ENCODE assay signal across 17 cellular contexts in the genomic region with DNA sequence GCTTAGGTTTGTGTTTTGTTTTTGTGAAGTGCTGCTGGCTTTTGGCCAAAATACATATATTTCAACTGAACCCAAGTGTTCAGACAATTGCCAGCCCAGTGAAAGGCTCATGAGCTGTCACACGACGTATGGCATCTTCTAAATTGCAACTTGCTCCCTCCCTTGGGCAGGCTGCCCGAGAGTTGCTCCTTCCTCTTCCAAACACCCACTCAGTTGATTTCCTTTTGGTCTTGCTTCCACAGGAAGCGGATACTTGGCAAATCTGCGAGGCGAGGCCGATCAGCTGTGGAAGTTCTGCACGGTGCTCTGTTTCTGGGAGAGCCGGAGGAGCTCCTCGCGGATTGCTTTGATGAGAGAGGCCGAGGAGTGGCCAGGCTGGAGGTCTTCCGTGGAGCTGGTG. TPM values are rescaled to one million over a fixed set of nuclear protein-coding genes. Genes with fewer than 3 reads are reported as not detected.
DNase-seq lines count a peak whose midpoint lies in the region; ATAC-seq and TF ChIP-seq lines count a peak whose summit lies in the region.
"Had no signal": no experiment of that assay in that cellular context is flagged by ENCODE, and none has a peak within 500 bp of the region (broad histone marks: within the 10 kb centered on the region; RNA-seq: fewer than 3 reads in every experiment).

No MANE protein-coding gene starts in this region.

- in situ Hi-C loops in IMR-90 (cut with MboI; ENCODE audit: low sequenced_read_pairs) (no loop called here), G401 (cut with HindIII; ENCODE audit: low sequenced_read_pairs) (no loop called here)

- H4K8ac ChIP-seq in IMR-90 (ENCODE audit: low read depth in 2 of 2, low read length in 2 of 2), result no peak overlapping the region

- POLR2A ChIA-PET in IMR-90 (lab: Charles Lee; ENCODE audit: unreplicated experiment), result no interaction called here
- POLR2A ChIA-PET in SK-N-SH (lab: Yijun Ruan, JAX), result no interaction called here

- TF ChIP-seq CTCF in IMR-90 (conservative IDR thresholded peaks at IDR 0.05; ENCODE audit: low read depth, low read length), result no peak
- TF ChIP-seq CTCF in fibroblast of mammary gland (conservative IDR thresholded peaks at IDR 0.05; ENCODE audit: control insufficient read depth, insufficient read depth, low read depth, low read length), result no peak
- TF ChIP-seq CTCF in osteocyte (IDR thresholded peaks at IDR 0.05), result no peak
- no peak for TF ChIP-seq CTCF in SK-N-SH (IDR thresholded peaks at IDR 0.05)

- H3K27ac Mint-ChIP-seq in osteocyte (ENCODE audit: unreplicated experiment), result no peak overlapping the region
- H3K27ac Mint-ChIP-seq: progenitor cell of endocrine pancreas had no signal

- H3K4me1 ChIP-seq in IMR-90 (ENCODE audit: control insufficient read depth, insufficient read depth, low read length) (0 out of 2 replicates have a peak, but pooled peaks cover 2% of the 10 kb centered on the region), SK-N-SH (ENCODE audit: control insufficient read depth in 1 of 2, insufficient read depth in 2 of 2, low read depth in 1 of 2, low read length in 1 of 2) (0 out of 4 replicates have a peak, but pooled peaks cover 0 to 9% of the 10 kb centered on the region in 2 experiments)

- no peaks in the 10 kb centered on the region for H3F3A ChIP-seq in SK-N-SH (replicated peaks; ENCODE audit: insufficient read depth)

- peaks cover 10% of the 10 kb centered on the region for H3K4me1 Mint-ChIP-seq in osteocyte (ENCODE audit: unreplicated experiment)

- H3K9ac ChIP-seq in IMR-90 (ENCODE audit: low read depth, low read length) (no peak overlapping the region), SK-N-SH (no peak overlapping the region)

- no peak overlapping the region for H2BK5ac ChIP-seq in IMR-90 (ENCODE audit: low read depth, low read length, poor library complexity, severe bottlenecking)

- no peak overlapping the region for H2BK20ac ChIP-seq in IMR-90 (ENCODE audit: low read depth, low read length)

- H3K9me2 ChIP-seq in SK-N-SH, result no peaks in the 10 kb centered on the region

- H3K4me2 ChIP-seq in IMR-90 (ENCODE audit: low read depth, low read length) (no peak overlapping the region), SK-N-SH (no peak overlapping the region)

- no peak overlapping the region for H2AK9ac ChIP-seq in IMR-90 (replicated peaks; ENCODE audit: low read depth, low read length, poor library complexity)

- 0 out of 2 replicates have a peak, but pooled peaks cover 3% of the 10 kb centered on the region for H3K9me1 ChIP-seq in IMR-90 (ENCODE audit: insufficient read depth, low read length)

- peaks cover 18% of the 10 kb centered on the region for H3K36me3 Mint-ChIP-seq in osteocyte (ENCODE audit: unreplicated experiment)

- H3K56ac ChIP-seq in IMR-90 (ENCODE audit: extremely low read depth, insufficient read depth, low read length), result no peak overlapping the region

- DNase-seq in IMR-90 (peak; percentile 1), NCI-H345 (lab: John Stamatoyannopoulos, UW) (peak; percentile 95), fibroblast of mammary gland (ENCODE audit: low read depth) (peak; percentile 9), osteocyte (ENCODE audit: extremely low spot score, unreplicated experiment) (peak; percentile 76), SKM-1 (lab: John Stamatoyannopoulos, UW; ENCODE audit: unreplicated experiment) (no peak), SK-N-SH (no peak), G401 (ENCODE audit: low spot score) (no peak)
- DNase-seq: effector memory CD4-positive, alpha-beta T cell; HCEC 1CT; KG1; NCI-H2171; stimulated activated CD4-positive, alpha-beta T cell treated with anti-CD3 and anti-CD28 coated beads, Interleukin-2, amount 100 ng/mL, for 24 hours had no signal

- ATAC-seq in IMR-90 (ENCODE audit: low read depth), result no peak
- ATAC-seq in GM21528 (IDR thresholded peaks at IDR 0.05; ENCODE audit: low FRiP score, unreplicated experiment), result no peak

- no peaks in the 10 kb centered on the region for H3K79me2 ChIP-seq in SK-N-SH (ENCODE audit: insufficient read depth)

- H2BK15ac ChIP-seq in IMR-90 (ENCODE audit: low read depth, low read length), result no peak overlapping the region

- no peak overlapping the region for H3K23ac ChIP-seq in IMR-90 (ENCODE audit: low read depth, low read length)

- H3K79me1 ChIP-seq in IMR-90 (ENCODE audit: low read depth in 1 of 2, low read length in 2 of 2), result no peaks in the 10 kb centered on the region

- H2AK5ac ChIP-seq in IMR-90 (ENCODE audit: low read depth, low read length), result no peak overlapping the region

- H3K36me3 ChIP-seq in IMR-90 (ENCODE audit: control insufficient read depth, insufficient read depth, low read length) (no peaks in the 10 kb centered on the region), SK-N-SH (replicated peaks in 1 of 2; ENCODE audit: control insufficient read depth in 1 of 2, insufficient read depth in 2 of 2, low read length in 1 of 2) (peaks cover 17 to 56% of the 10 kb centered on the region in 2 experiments)

- H2BK120ac ChIP-seq in IMR-90 (ENCODE audit: low read depth, low read length), result no peak overlapping the region

- H4K5ac ChIP-seq in IMR-90 (ENCODE audit: low read depth, low read length), result no peak overlapping the region

- H3K27ac ChIP-seq in IMR-90 (ENCODE audit: insufficient read depth, low read length) (no peak overlapping the region), SK-N-SH (ENCODE audit: low read depth in 2 of 2, low read length in 1 of 2) (no peak overlapping the region)

- no TSS peak for BruUV-seq in IMR-90 (replicated peaks; lab: Mats Ljungman, UMichigan)

- H3K4me3 Mint-ChIP-seq in osteocyte (ENCODE audit: unreplicated experiment), result no peak overlapping the region

- no peak overlapping the region for H3K18ac ChIP-seq in IMR-90 (ENCODE audit: low read depth, low read length)

- WGBS in IMR-90 (ENCODE audit: extremely low coverage in 2 of 2, insufficient read length in 1 of 2), 2 experiments, result 25% methylated on average over 3 of the region's 13 CpGs; no CpG with 5 or more reads in 1 of the 2 experiments
- WGBS in SK-N-SH (ENCODE audit: low lambda C conversion rate), result 97% methylated on average over 13 of the region's 13 CpGs

- H3K4ac ChIP-seq in IMR-90 (ENCODE audit: low read depth, low read length), result no peak overlapping the region

- intact Hi-C loops in IMR-90 (cut with micrococcal nuclease), result no loop called here

- H3K27me3 ChIP-seq in IMR-90 (ENCODE audit: control insufficient read depth, insufficient read depth, low read length), result no peaks in the 10 kb centered on the region
- H3K27me3 ChIP-seq in SK-N-SH (ENCODE audit: insufficient read depth), result no peaks in the 10 kb centered on the region

- no peak for TF ChIP-seq EP300 in SK-N-SH (IDR thresholded peaks at IDR 0.05; ENCODE audit: borderline replicate concordance in 1 of 2, low read depth in 1 of 2, low read length in 1 of 2)

- no peak overlapping the region for H4K91ac ChIP-seq in IMR-90 (ENCODE audit: insufficient read depth, low read depth, low read length)

- H4K20me1 ChIP-seq in IMR-90 (ENCODE audit: insufficient read depth, low read length) (no peaks in the 10 kb centered on the region), SK-N-SH (ENCODE audit: insufficient read depth) (no peaks in the 10 kb centered on the region)

- no peak overlapping the region for H3K4me3 ChIP-seq in IMR-90 (ENCODE audit: insufficient read depth, low read depth, low read length)
- H3K4me3 ChIP-seq in fibroblast of mammary gland (ENCODE audit: control insufficient read depth, low read depth, low read length), result no peak overlapping the region
- H3K4me3 ChIP-seq in SK-N-SH (ENCODE audit: low read depth in 2 of 2, low read length in 1 of 2), result no peak overlapping the region

- no peaks in the 10 kb centered on the region for H3K9me3 ChIP-seq in IMR-90 (ENCODE audit: control insufficient read depth, insufficient read depth, low read length)
- no peaks in the 10 kb centered on the region for H3K9me3 ChIP-seq in SK-N-SH

- H3K9me3 Mint-ChIP-seq in osteocyte (ENCODE audit: unreplicated experiment), result no peaks in the 10 kb centered on the region

- H2AFZ ChIP-seq in IMR-90 (replicated peaks; ENCODE audit: low read length, poor library complexity) (peak overlapping the region; percentile 16), SK-N-SH (ENCODE audit: low read depth) (no peak overlapping the region)

- H3K27me3 Mint-ChIP-seq in osteocyte (ENCODE audit: unreplicated experiment), result no peaks in the 10 kb centered on the region
- H3K27me3 Mint-ChIP-seq: progenitor cell of endocrine pancreas had no signal

- no peak for TF ChIP-seq RAD21 in IMR-90 (IDR thresholded peaks at IDR 0.05; ENCODE audit: low read length)
- no peak for TF ChIP-seq RAD21 in SK-N-SH (IDR thresholded peaks at IDR 0.05; ENCODE audit: low read length)

- CTCF ChIA-PET in IMR-90 (lab: Yijun Ruan, JAX), result interaction anchor here (0.5 kb wide), 1 partner anchor 724 kb away, joined by 4 read pairs; no protein-coding TSS in a partner anchor
- CTCF ChIA-PET in SK-N-SH (lab: Yijun Ruan, JAX), result interaction anchor here (1.2 kb wide), 1 partner anchor 9 kb away, joined by 3 read pairs; no protein-coding TSS in a partner anchor

- dilution Hi-C loops in IMR-90 (cut with HindIII; ENCODE audit: low sequenced_read_pairs, unreplicated experiment), result no loop called here

- TF ChIP-seq POLR2A in IMR-90 (IDR thresholded peaks at IDR 0.05; ENCODE audit: low read depth, low read length), result no peak

- no peak overlapping the region for H3K14ac ChIP-seq in IMR-90 (replicated peaks; ENCODE audit: low read depth, low read length)

TF ChIP-seq in IMR-90, 13 proteins besides CTCF, POLR2A, EP300 and RAD21 (continues in another document):
- no peak for TF ChIP-seq RCOR1 (IDR thresholded peaks at IDR 0.05; ENCODE audit: insufficient replicate concordance, low read length)

TF ChIP-seq in SK-N-SH, 30 proteins besides CTCF, POLR2A, EP300 and RAD21 (continues in another document):
- TF ChIP-seq MEF2A (IDR thresholded peaks at IDR 0.05; ENCODE audit: borderline replicate concordance, low read depth) (no peak), RXRA (IDR thresholded peaks at IDR 0.05; ENCODE audit: borderline replicate concordance, low read depth) (no peak)

RNA-seq across cellular contexts. Expression of gene ATP6V0A4, which starts 39.6 kb away (rescaled TPM):
- total RNA-seq in IMR-90 (2012; rRNA removed), result under 0.01 and 0.18 TPM in 2 replicates
- 0.05 TPM in 1 of 2 replicates, not detected in the other for polyA plus RNA-seq in IMR-90 (2012; rRNA removed)
- 0.03 and 0.06 TPM in 2 replicates for polyA plus RNA-seq in IMR-90 (2012; cell fraction: cytosol; rRNA removed)
- polyA plus RNA-seq in IMR-90 (2012; cell fraction: nucleus; rRNA removed; ENCODE audit: low replicate concordance), result 0.03 and 0.06 TPM in 2 replicates
- total RNA-seq in osteocyte, result 0.64 and 0.65 TPM in 2 replicates
- polyA plus RNA-seq in SK-N-SH (2012; rRNA removed), result not detected in 2 replicates
- 0.01 TPM in 2 replicates for polyA plus RNA-seq in SK-N-SH (2012; cell fraction: cytosol; rRNA removed)
- 0.02 TPM in 1 of 2 replicates, not detected in the other for polyA plus RNA-seq in SK-N-SH (2012; cell fraction: nucleus; rRNA removed)
- not detected in 2 replicates for total RNA-seq in G401 (2014; rRNA removed; shearing (Covaris generic))
- total RNA-seq: mucosa of gallbladder had no signal

RNA-seq across cellular contexts. Expression of gene TMEM213, which starts 39.8 kb away (rescaled TPM):
- total RNA-seq in IMR-90 (2012; rRNA removed) (not detected in 2 replicates), osteocyte (not detected in 2 replicates)
- polyA plus RNA-seq in IMR-90 (2012; rRNA removed) (not detected in 2 replicates), SK-N-SH (2012; rRNA removed) (not detected in 2 replicates)
- polyA plus RNA-seq in IMR-90 (2012; cell fraction: cytosol; rRNA removed), result not detected in 2 replicates
- polyA plus RNA-seq in IMR-90 (2012; cell fraction: nucleus; rRNA removed; ENCODE audit: low replicate concordance), result not detected in 2 replicates
- not detected in 2 replicates for polyA plus RNA-seq in SK-N-SH (2012; cell fraction: cytosol; rRNA removed)
- not detected in 2 replicates for polyA plus RNA-seq in SK-N-SH (2012; cell fraction: nucleus; rRNA removed)
- total RNA-seq in G401 (2014; rRNA removed; shearing (Covaris generic)), result not detected in 2 replicates
- total RNA-seq: frontal cortex, progenitor cell of endocrine pancreas had no signal
- polyA plus RNA-seq: BJ had no signal

Comparison
In these comparisons a context has a peak if more than half of its experiments do, and no peak if none do; other contexts are left out.
1. DNase-seq: peak in IMR-90 (single experiment), NCI-H345 (single experiment), fibroblast of mammary gland (single experiment) and osteocyte (single experiment); none in SKM-1 (single experiment), SK-N-SH (single experiment) and G401 (single experiment).